In the genomic region with DNA sequence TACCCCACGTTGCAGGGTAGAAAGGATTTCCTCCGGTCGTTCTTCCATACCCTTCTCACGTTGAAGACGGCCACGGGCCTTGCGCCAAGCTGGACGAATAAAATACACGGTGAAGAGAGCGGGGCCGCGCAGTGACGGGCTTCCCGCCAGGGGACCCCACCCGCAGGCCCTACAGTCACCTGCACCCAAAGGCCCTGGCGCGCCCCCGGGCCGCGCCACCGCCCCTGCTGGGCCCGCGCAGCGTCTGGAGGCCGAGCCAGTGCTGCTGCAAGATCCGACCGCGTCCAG, we compare ENCODE assay signal across 1 cellular context.
A peak's percentile ranks its signal among the peaks of the same experiment; 100 is the strongest.
TF ChIP-seq lines count a peak whose summit lies in the region.

No MANE protein-coding gene starts in this region.

TF ChIP-seq in H1, 55 proteins besides CTCF, POLR2A, EP300 and RAD21:
- TF ChIP-seq BRCA1 (IDR thresholded peaks at IDR 0.05; ENCODE audit: low read depth, low read length) (no peak), RXRA (IDR thresholded peaks at IDR 0.05; ENCODE audit: insufficient read depth, low read depth, low read length) (no peak), CREB1 (IDR thresholded peaks at IDR 0.05) (no peak), SIN3A (conservative IDR thresholded peaks at IDR 0.05 in 1 of 2, IDR thresholded peaks at IDR 0.05 in 1 of 2; ENCODE audit: low read depth in 1 of 2, low read length in 2 of 2) (peak in 1 of 2 experiments; percentile 58; a peak in 1 of 4 replicates), RBBP5 (IDR thresholded peaks at IDR 0.05; ENCODE audit: borderline replicate concordance, low read depth, low read length) (0 out of 2 replicates have a peak, but pooled peaks have one; percentile 72), KDM4A (IDR thresholded peaks at IDR 0.05; ENCODE audit: low read depth, low read length, severe bottlenecking) (no peak), KDM1A (IDR thresholded peaks at IDR 0.05; ENCODE audit: borderline replicate concordance, low read length) (no peak), HDAC2 (IDR thresholded peaks at IDR 0.05; ENCODE audit: borderline replicate concordance in 1 of 2, low read depth in 2 of 2, low read length in 2 of 2) (peak in 1 of 2 experiments; percentile 21; a peak in 1 of 4 replicates), RFX5 (IDR thresholded peaks at IDR 0.05; ENCODE audit: borderline replicate concordance, low read depth, low read length) (no peak), POU5F1 (IDR thresholded peaks at IDR 0.05; ENCODE audit: low read depth, low read length) (no peak), RNF2 (IDR thresholded peaks at IDR 0.05; ENCODE audit: borderline replicate concordance, low read depth, low read length, missing control alignments, poor library complexity, severe bottlenecking) (no peak)
